Comparison of ENCODE assay signal across 1 cellular context in genomic region chr17:82267575-82268379, GRCh38.
TF ChIP-seq lines count a peak whose summit lies in the region.

No MANE protein-coding gene starts in this region.

TF ChIP-seq in HepG2, 621 proteins besides CTCF, POLR2A, EP300 and RAD21 (continued from another document and continues in another):
- TF ChIP-seq ZNF607 (CRISPR knock-in tag; IDR thresholded peaks at IDR 0.05; ENCODE audit: borderline replicate concordance) = peak; percentile 54; the same call in 1 of the 2 replicates
- peak; percentile 89 for TF ChIP-seq ATF7 (IDR thresholded peaks at IDR 0.05)
- peak; percentile 98 for TF ChIP-seq ATF7 (CRISPR knock-in tag; IDR thresholded peaks at IDR 0.05)
- TF ChIP-seq SNAI1 (CRISPR knock-in tag; IDR thresholded peaks at IDR 0.05; ENCODE audit: borderline replicate concordance) = peak; percentile 50; the same call in 1 of the 2 replicates
- TF ChIP-seq NFIB (CRISPR knock-in tag; IDR thresholded peaks at IDR 0.05; ENCODE audit: borderline replicate concordance) = no peak
- no peak for TF ChIP-seq SMAD9 (CRISPR knock-in tag; IDR thresholded peaks at IDR 0.05)
- TF ChIP-seq TGIF2 (CRISPR knock-in tag; IDR thresholded peaks at IDR 0.05) = peak; percentile 97
- TF ChIP-seq NKX3-1 (CRISPR knock-in tag; IDR thresholded peaks at IDR 0.05) = peak; percentile 97
- TF ChIP-seq HNF4G (IDR thresholded peaks at IDR 0.05; ENCODE audit: borderline replicate concordance, low read depth, low read length) = peak; percentile 96
- peak; percentile 96 for TF ChIP-seq HNF4G (CRISPR knock-in tag; IDR thresholded peaks at IDR 0.05; ENCODE audit: borderline replicate concordance, low read depth)
- TF ChIP-seq, protein P1, sequence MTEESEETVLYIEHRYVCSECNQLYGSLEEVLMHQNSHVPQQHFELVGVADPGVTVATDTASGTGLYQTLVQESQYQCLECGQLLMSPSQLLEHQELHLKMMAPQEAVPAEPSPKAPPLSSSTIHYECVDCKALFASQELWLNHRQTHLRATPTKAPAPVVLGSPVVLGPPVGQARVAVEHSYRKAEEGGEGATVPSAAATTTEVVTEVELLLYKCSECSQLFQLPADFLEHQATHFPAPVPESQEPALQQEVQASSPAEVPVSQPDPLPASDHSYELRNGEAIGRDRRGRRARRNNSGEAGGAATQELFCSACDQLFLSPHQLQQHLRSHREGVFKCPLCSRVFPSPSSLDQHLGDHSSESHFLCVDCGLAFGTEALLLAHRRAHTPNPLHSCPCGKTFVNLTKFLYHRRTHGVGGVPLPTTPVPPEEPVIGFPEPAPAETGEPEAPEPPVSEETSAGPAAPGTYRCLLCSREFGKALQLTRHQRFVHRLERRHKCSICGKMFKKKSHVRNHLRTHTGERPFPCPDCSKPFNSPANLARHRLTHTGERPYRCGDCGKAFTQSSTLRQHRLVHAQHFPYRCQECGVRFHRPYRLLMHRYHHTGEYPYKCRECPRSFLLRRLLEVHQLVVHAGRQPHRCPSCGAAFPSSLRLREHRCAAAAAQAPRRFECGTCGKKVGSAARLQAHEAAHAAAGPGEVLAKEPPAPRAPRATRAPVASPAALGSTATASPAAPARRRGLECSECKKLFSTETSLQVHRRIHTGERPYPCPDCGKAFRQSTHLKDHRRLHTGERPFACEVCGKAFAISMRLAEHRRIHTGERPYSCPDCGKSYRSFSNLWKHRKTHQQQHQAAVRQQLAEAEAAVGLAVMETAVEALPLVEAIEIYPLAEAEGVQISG (CRISPR knock-in tag; IDR thresholded peaks at IDR 0.05) = peak; percentile 89
- 0 out of 2 replicates have a peak, but pooled peaks have one; percentile 35 for TF ChIP-seq PRDM15 (CRISPR knock-in tag; IDR thresholded peaks at IDR 0.05)
- no peak for TF ChIP-seq JDP2 (CRISPR knock-in tag; IDR thresholded peaks at IDR 0.05; ENCODE audit: borderline replicate concordance)
- peak; percentile 100 for TF ChIP-seq ZNF264 (CRISPR knock-in tag; IDR thresholded peaks at IDR 0.05)
- peak; percentile 87; the same call in 1 of the 2 replicates for TF ChIP-seq MAF1 (CRISPR knock-in tag; IDR thresholded peaks at IDR 0.05; ENCODE audit: borderline replicate concordance)
- TF ChIP-seq ATF2 (CRISPR knock-in tag; IDR thresholded peaks at IDR 0.05) = peak; percentile 99
- TF ChIP-seq PAXIP1 (CRISPR knock-in tag; conservative IDR thresholded peaks at IDR 0.05) = peak; percentile 96
- TF ChIP-seq ZSCAN25 (CRISPR knock-in tag; IDR thresholded peaks at IDR 0.05) = peak; percentile 95
- no peak; the same call in 1 of the 2 replicates for TF ChIP-seq POLR2AphosphoS5 (IDR thresholded peaks at IDR 0.05; ENCODE audit: low read depth, low read length)
- TF ChIP-seq ZNF3 (CRISPR knock-in tag; IDR thresholded peaks at IDR 0.05) = no peak
- TF ChIP-seq TP53 (CRISPR knock-in tag; conservative IDR thresholded peaks at IDR 0.05) = peak; percentile 81; the same call in 1 of the 2 replicates
- TF ChIP-seq ATF5 (CRISPR knock-in tag; IDR thresholded peaks at IDR 0.05; ENCODE audit: low read depth) = no peak
- peak; percentile 65 for TF ChIP-seq ZNF121 (CRISPR knock-in tag; IDR thresholded peaks at IDR 0.05)
- TF ChIP-seq EED (CRISPR knock-in tag; IDR thresholded peaks at IDR 0.05) = peak; percentile 75; the same call in 1 of the 2 replicates
- TF ChIP-seq MED1 (CRISPR knock-in tag; IDR thresholded peaks at IDR 0.05) = peak; percentile 97
- TF ChIP-seq REPIN1 (CRISPR knock-in tag; IDR thresholded peaks at IDR 0.05; ENCODE audit: borderline replicate concordance, low read depth) = peak; percentile 96
- TF ChIP-seq ZNF780A (CRISPR knock-in tag; IDR thresholded peaks at IDR 0.05) = no peak
- TF ChIP-seq ZFYVE20 (CRISPR knock-in tag; IDR thresholded peaks at IDR 0.05; ENCODE audit: borderline replicate concordance, low read depth) = 0 out of 2 replicates have a peak, but pooled peaks have one; percentile 70
- TF ChIP-seq CC2D1A (CRISPR knock-in tag; IDR thresholded peaks at IDR 0.05) = no peak
- TF ChIP-seq ZNF761 (CRISPR knock-in tag; conservative IDR thresholded peaks at IDR 0.05) = peak; percentile 83; the same call in 1 of the 2 replicates
- TF ChIP-seq CEBPZ (IDR thresholded peaks at IDR 0.05; ENCODE audit: low read length) = no peak
- no peak for TF ChIP-seq ZNF20 (CRISPR knock-in tag; IDR thresholded peaks at IDR 0.05)
- TF ChIP-seq YEATS2 (CRISPR knock-in tag; IDR thresholded peaks at IDR 0.05; ENCODE audit: borderline replicate concordance) = peak; percentile 88
- TF ChIP-seq HOXA9 (CRISPR knock-in tag; IDR thresholded peaks at IDR 0.05; ENCODE audit: borderline replicate concordance) = no peak
- TF ChIP-seq WIZ (CRISPR knock-in tag; IDR thresholded peaks at IDR 0.05) = no peak
- peak; percentile 55; the same call in 1 of the 2 replicates for TF ChIP-seq ZSCAN12 (CRISPR knock-in tag; IDR thresholded peaks at IDR 0.05)
- TF ChIP-seq MATR3 (CRISPR knock-in tag; IDR thresholded peaks at IDR 0.05) = no peak
- TF ChIP-seq DMAP1 (CRISPR knock-in tag; IDR thresholded peaks at IDR 0.05) = peak; percentile 85; the same call in 1 of the 2 replicates
- TF ChIP-seq NBN (conservative IDR thresholded peaks at IDR 0.05) = no peak
- no peak for TF ChIP-seq RNF2 (conservative IDR thresholded peaks at IDR 0.05; ENCODE audit: low read depth)
- TF ChIP-seq, protein P2, sequence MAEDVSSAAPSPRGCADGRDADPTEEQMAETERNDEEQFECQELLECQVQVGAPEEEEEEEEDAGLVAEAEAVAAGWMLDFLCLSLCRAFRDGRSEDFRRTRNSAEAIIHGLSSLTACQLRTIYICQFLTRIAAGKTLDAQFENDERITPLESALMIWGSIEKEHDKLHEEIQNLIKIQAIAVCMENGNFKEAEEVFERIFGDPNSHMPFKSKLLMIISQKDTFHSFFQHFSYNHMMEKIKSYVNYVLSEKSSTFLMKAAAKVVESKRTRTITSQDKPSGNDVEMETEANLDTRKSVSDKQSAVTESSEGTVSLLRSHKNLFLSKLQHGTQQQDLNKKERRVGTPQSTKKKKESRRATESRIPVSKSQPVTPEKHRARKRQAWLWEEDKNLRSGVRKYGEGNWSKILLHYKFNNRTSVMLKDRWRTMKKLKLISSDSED (CRISPR knock-in tag; IDR thresholded peaks at IDR 0.05) = no peak
- no peak for TF ChIP-seq ZNF720 (CRISPR knock-in tag; IDR thresholded peaks at IDR 0.05)
- 0 out of 2 replicates have a peak, but pooled peaks have one; percentile 20 for TF ChIP-seq RELA (CRISPR knock-in tag; IDR thresholded peaks at IDR 0.05)
- peak; percentile 8 for TF ChIP-seq AKAP8 (CRISPR knock-in tag; IDR thresholded peaks at IDR 0.05)
- no peak for TF ChIP-seq ZFAT (CRISPR knock-in tag; conservative IDR thresholded peaks at IDR 0.05)
- TF ChIP-seq ATM (IDR thresholded peaks at IDR 0.05; ENCODE audit: borderline replicate concordance) = peak; percentile 78; the same call in 1 of the 2 replicates
- TF ChIP-seq, protein P3, sequence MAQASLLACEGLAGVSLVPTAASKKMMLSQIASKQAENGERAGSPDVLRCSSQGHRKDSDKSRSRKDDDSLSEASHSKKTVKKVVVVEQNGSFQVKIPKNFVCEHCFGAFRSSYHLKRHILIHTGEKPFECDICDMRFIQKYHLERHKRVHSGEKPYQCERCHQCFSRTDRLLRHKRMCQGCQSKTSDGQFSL (CRISPR knock-in tag; IDR thresholded peaks at IDR 0.05) = peak; percentile 98
